Comparison of ENCODE assay signal across 29 cellular contexts in the genomic region with DNA sequence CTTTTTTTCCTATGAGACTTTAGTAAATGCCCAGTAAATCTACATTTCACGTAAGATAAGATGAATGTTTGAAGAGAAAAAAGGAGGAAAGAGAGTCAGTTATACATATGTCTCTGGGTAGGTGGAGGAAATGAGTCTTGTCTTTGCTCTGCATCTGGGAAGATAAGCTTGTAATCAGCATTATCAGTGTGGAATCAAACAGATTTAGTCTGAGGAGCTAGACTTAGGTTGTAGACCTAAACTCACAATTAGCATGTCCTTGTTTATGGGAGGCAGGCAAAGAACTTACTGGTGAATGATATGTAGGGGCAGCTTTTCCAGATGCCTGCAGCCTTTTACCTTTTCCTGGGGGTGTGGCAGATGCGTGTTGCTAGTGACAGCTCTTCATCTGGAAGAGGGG.
"Had no signal": no experiment of that assay in that cellular context is flagged by ENCODE, and none has a peak within 500 bp of the region (broad histone marks: within the 10 kb centered on the region; RNA-seq: fewer than 3 reads in every experiment).

No MANE protein-coding gene starts in this region.

- H3K27ac Mint-ChIP-seq: activated B cell treated with CpG ODN at 0.5 μM for 24 hours; activated CD4-positive, alpha-beta memory T cell treated with anti-CD3 and anti-CD28 coated beads, Interleukin-2, amount 10 ng/mL, durations not matched to agents 7 days and 5 days; activated naive CD4-positive, alpha-beta T cell treated with anti-CD3 and anti-CD28 coated beads, Interleukin-2, amount 10 ng/mL, durations not matched to agents 7 days and 5 days; activated naive CD4-positive, alpha-beta T cell treated with anti-CD3 and anti-CD28 coated beads, Interleukin-2, amount 50 U/mL, for 72 hours; activated naive CD8-positive, alpha-beta T cell treated with anti-CD3 and anti-CD28 coated beads, Interleukin-2, amount 10 ng/mL, durations not matched to agents 7 days and 5 days; activated T-cell treated with anti-CD3 and anti-CD28 coated beads, Interleukin-2, amount 50 U/mL, for 24 hours; activated T-cell treated with anti-CD3 and anti-CD28 coated beads, Interleukin-2, amount 50 U/mL, for 72 hours; brain; T-helper 2 cell treated with Interferon-gamma antibody and Interleukin-4, amounts not matched to agents 5 μg/mL and 100 μg/mL, for 36 hours had no signal

- H3K9me3 ChIP-seq: ascending aorta, colonic mucosa, gastrocnemius medialis had no signal

- H3K36me3 Mint-ChIP-seq: activated naive CD4-positive, alpha-beta T cell treated with anti-CD3 and anti-CD28 coated beads, Interleukin-2, amount 10 ng/mL, durations not matched to agents 7 days and 5 days; activated naive CD4-positive, alpha-beta T cell treated with anti-CD3 and anti-CD28 coated beads, Interleukin-2, amount 50 U/mL, for 72 hours; activated naive CD8-positive, alpha-beta T cell treated with anti-CD3 and anti-CD28 coated beads, Interleukin-2, amount 10 ng/mL, durations not matched to agents 7 days and 5 days; brain had no signal

- H3K27me3 Mint-ChIP-seq: activated CD4-positive, alpha-beta memory T cell treated with anti-CD3 and anti-CD28 coated beads, Interleukin-2, amount 10 ng/mL, durations not matched to agents 7 days and 5 days; activated naive CD4-positive, alpha-beta T cell treated with anti-CD3 and anti-CD28 coated beads, Interleukin-2, amount 10 ng/mL, durations not matched to agents 7 days and 5 days had no signal

- H3K27ac ChIP-seq: ascending aorta, breast epithelium, cardiac muscle cell, colonic mucosa, foreskin keratinocyte, gastrocnemius medialis, heart left ventricle, WERI-Rb-1 had no signal

- H3K4me3 Mint-ChIP-seq: activated B cell treated with CpG ODN at 0.5 μM for 24 hours; activated CD4-positive, alpha-beta memory T cell treated with anti-CD3 and anti-CD28 coated beads, Interleukin-2, amount 10 ng/mL, durations not matched to agents 7 days and 5 days; activated naive CD4-positive, alpha-beta T cell treated with anti-CD3 and anti-CD28 coated beads, Interleukin-2, amount 10 ng/mL, durations not matched to agents 7 days and 5 days; activated naive CD8-positive, alpha-beta T cell treated with anti-CD3 and anti-CD28 coated beads, Interleukin-2, amount 10 ng/mL, durations not matched to agents 7 days and 5 days; activated T-cell treated with anti-CD3 and anti-CD28 coated beads, Interleukin-2, amount 50 U/mL, for 24 hours; activated T-cell treated with anti-CD3 and anti-CD28 coated beads, Interleukin-2, amount 50 U/mL, for 72 hours; brain; T-helper 17 cell; T-helper 2 cell treated with Interferon-gamma antibody and Interleukin-4, amounts not matched to agents 5 μg/mL and 100 μg/mL, for 36 hours had no signal

- H3K27me3 ChIP-seq: ascending aorta, cardiac muscle cell, colonic mucosa, foreskin keratinocyte had no signal

- H3K4me1 Mint-ChIP-seq: activated B cell treated with CpG ODN at 0.5 μM for 24 hours; activated CD4-positive, alpha-beta memory T cell treated with anti-CD3 and anti-CD28 coated beads, Interleukin-2, amount 10 ng/mL, durations not matched to agents 7 days and 5 days; activated naive CD4-positive, alpha-beta T cell treated with anti-CD3 and anti-CD28 coated beads, Interleukin-2, amount 10 ng/mL, durations not matched to agents 7 days and 5 days; activated naive CD8-positive, alpha-beta T cell treated with anti-CD3 and anti-CD28 coated beads, Interleukin-2, amount 10 ng/mL, durations not matched to agents 7 days and 5 days; brain; T-helper 17 cell had no signal

- DNase-seq: activated B cell treated with CpG ODN at 0.5 μM for 24 hours; activated CD4-positive, alpha-beta memory T cell treated with anti-CD3 and anti-CD28 coated beads, Interleukin-2, amount 10 ng/mL, durations not matched to agents 7 days and 5 days; activated CD4-positive, alpha-beta T cell treated with anti-CD3 and anti-CD28 coated beads for 48 hours; activated CD8-positive, alpha-beta memory T cell treated with anti-CD3 and anti-CD28 coated beads, Interleukin-2, amount 50 U/mL, for 48 hours; activated gamma-delta T cell; activated naive CD4-positive, alpha-beta T cell; activated naive CD4-positive, alpha-beta T cell treated with anti-CD3 and anti-CD28 coated beads, Interleukin-2, amount 10 ng/mL, durations not matched to agents 7 days and 5 days; activated naive CD8-positive, alpha-beta T cell treated with anti-CD3 and anti-CD28 coated beads, Interleukin-2, amount 10 ng/mL, durations not matched to agents 7 days and 5 days; activated T-cell treated with anti-CD3 and anti-CD28 coated beads for 4 hours; activated T-cell treated with anti-CD3 and anti-CD28 coated beads, Interleukin-2, amount 50 U/mL, for 24 hours; activated T-cell treated with anti-CD3 and anti-CD28 coated beads, Interleukin-2, amount 50 U/mL, for 72 hours; central memory CD4-positive, alpha-beta T cell; cerebellar nuclear complex; colonic mucosa; effector CD8-positive, alpha-beta T cell; foreskin keratinocyte; gastrocnemius medialis; glutamatergic neuron; heart left ventricle; T-helper 1 cell; T-helper 17 cell; T1000; WERI-Rb-1 had no signal

- H3K4me3 ChIP-seq: ascending aorta, breast epithelium, cardiac muscle cell, colonic mucosa, gastrocnemius medialis, heart left ventricle had no signal

- H3K36me3 ChIP-seq: ascending aorta, breast epithelium, cardiac muscle cell, colonic mucosa, gastrocnemius medialis, heart left ventricle, WERI-Rb-1 had no signal

- H3K4me1 ChIP-seq: ascending aorta, breast epithelium, colonic mucosa, foreskin keratinocyte, gastrocnemius medialis, heart left ventricle had no signal

- H3K9me3 Mint-ChIP-seq: activated CD4-positive, alpha-beta memory T cell treated with anti-CD3 and anti-CD28 coated beads, Interleukin-2, amount 10 ng/mL, durations not matched to agents 7 days and 5 days; activated naive CD4-positive, alpha-beta T cell treated with anti-CD3 and anti-CD28 coated beads, Interleukin-2, amount 50 U/mL, for 72 hours; activated naive CD8-positive, alpha-beta T cell treated with anti-CD3 and anti-CD28 coated beads, Interleukin-2, amount 10 ng/mL, durations not matched to agents 7 days and 5 days; activated T-cell treated with anti-CD3 and anti-CD28 coated beads, Interleukin-2, amount 50 U/mL, for 24 hours; activated T-cell treated with anti-CD3 and anti-CD28 coated beads, Interleukin-2, amount 50 U/mL, for 72 hours had no signal
